Comparison of ENCODE assay signal across 13 cellular contexts in the genomic region with DNA sequence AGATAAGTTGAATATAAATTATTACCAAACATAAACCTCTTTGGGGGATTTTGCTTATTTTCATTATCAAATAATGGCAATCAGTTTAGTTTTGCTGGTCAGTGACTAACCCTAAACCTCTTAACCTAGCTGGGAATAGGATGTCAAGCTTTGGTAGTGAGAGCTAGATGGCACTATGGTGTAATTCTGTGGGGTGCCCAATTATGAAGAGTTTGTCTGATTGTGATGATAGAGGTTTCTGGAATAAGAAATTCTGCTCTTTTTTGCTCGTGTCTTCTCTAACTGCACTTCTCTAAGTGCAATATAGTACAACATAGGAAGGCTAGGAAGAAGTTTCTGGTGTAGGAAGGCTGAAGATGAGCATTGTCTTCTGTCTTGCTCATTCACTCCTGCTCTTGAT. TPM values are rescaled to one million over a fixed set of nuclear protein-coding genes. Genes with fewer than 3 reads are reported as not detected.
DNase-seq lines count a peak whose midpoint lies in the region; TF ChIP-seq lines count a peak whose summit lies in the region.
"Had no signal": no experiment of that assay in that cellular context is flagged by ENCODE, and none has a peak within 500 bp of the region (broad histone marks: within the 10 kb centered on the region; RNA-seq: fewer than 3 reads in every experiment).

No MANE protein-coding gene starts in this region.

- peaks cover 5% of the 10 kb centered on the region for H3K4me1 Mint-ChIP-seq in activated T-helper 2 cell treated with anti-CD3 and anti-CD28 coated beads, Interferon-gamma antibody, Interleukin-2, Interleukin-4, amounts not matched to agents 10 μg/mL and 5 μg/mL and 100 μg/mL, durations not matched to agents 14 hours and 24 hours and 36 hours (ENCODE audit: low read depth)
- H3K4me1 Mint-ChIP-seq: T-helper 17 cell had no signal

- intact Hi-C loops in ascending aorta (cut with DNase I) = loop anchor here (1.0 to 5.0 kb wide), 3 partner anchors 27 to 256 kb away; no protein-coding TSS in a partner anchor
- intact Hi-C loops in thyroid gland (cut with DNase I) = no loop called here
- intact Hi-C loops in activated T-helper 2 cell treated with anti-CD3 and anti-CD28 coated beads, Interferon-gamma antibody, Interleukin-2, Interleukin-4, amounts not matched to agents 10 μg/mL and 5 μg/mL and 100 μg/mL, durations not matched to agents 14 hours and 24 hours and 36 hours (cut with micrococcal nuclease) = no loop called here

- peaks cover 0 to 12% of the 10 kb centered on the region in 2 donors for H3K4me1 ChIP-seq in ascending aorta
- H3K4me1 ChIP-seq in thyroid gland = peaks cover 14 to 31% of the 10 kb centered on the region in 2 donors

- H3K27ac Mint-ChIP-seq in activated T-helper 2 cell treated with anti-CD3 and anti-CD28 coated beads, Interferon-gamma antibody, Interleukin-2, Interleukin-4, amounts not matched to agents 10 μg/mL and 5 μg/mL and 100 μg/mL, durations not matched to agents 14 hours and 24 hours and 36 hours = no peak overlapping the region
- H3K27ac Mint-ChIP-seq: activated naive CD4-positive, alpha-beta T cell treated with anti-CD3 and anti-CD28 coated beads, Interleukin-2, amount 50 U/mL, for 72 hours; H9; T-helper 17 cell had no signal

- no peaks in the 10 kb centered on the region for H3K9me3 Mint-ChIP-seq in activated T-helper 2 cell treated with anti-CD3 and anti-CD28 coated beads, Interferon-gamma antibody, Interleukin-2, Interleukin-4, amounts not matched to agents 10 μg/mL and 5 μg/mL and 100 μg/mL, durations not matched to agents 14 hours and 24 hours and 36 hours
- H3K9me3 Mint-ChIP-seq: activated naive CD4-positive, alpha-beta T cell treated with anti-CD3 and anti-CD28 coated beads, Interleukin-2, amount 50 U/mL, for 72 hours; H9 had no signal

- H3K36me3 Mint-ChIP-seq in activated T-helper 2 cell treated with anti-CD3 and anti-CD28 coated beads, Interferon-gamma antibody, Interleukin-2, Interleukin-4, amounts not matched to agents 10 μg/mL and 5 μg/mL and 100 μg/mL, durations not matched to agents 14 hours and 24 hours and 36 hours (ENCODE audit: low read depth) = no peaks in the 10 kb centered on the region

- TF ChIP-seq CTCF in ascending aorta (IDR thresholded peaks at IDR 0.05) (peak in 2 of 3 experiments; percentile 7 to 40), kidney epithelial cell (IDR thresholded peaks at IDR 0.05; ENCODE audit: insufficient read depth, low read length, poor library complexity, severe bottlenecking) (peak; percentile 28), thyroid gland (IDR thresholded peaks at IDR 0.05) (peak in 3 of 6 experiments; percentile 8 to 37 (median 34)), WERI-Rb-1 (IDR thresholded peaks at IDR 0.05; ENCODE audit: low read depth, low read length) (no peak)

- H3K36me3 ChIP-seq in ascending aorta (no peaks in the 10 kb centered on the region), kidney epithelial cell (ENCODE audit: control insufficient read depth, insufficient read depth, low read length) (no peaks in the 10 kb centered on the region), thyroid gland (no peaks in the 10 kb centered on the region), WERI-Rb-1 (no peaks in the 10 kb centered on the region)
- H3K36me3 ChIP-seq: suprapubic skin had no signal

- H3K9me3 ChIP-seq in ascending aorta (no peaks in the 10 kb centered on the region), thyroid gland (no peaks in the 10 kb centered on the region), WERI-Rb-1 (ENCODE audit: severe bottlenecking) (no peaks in the 10 kb centered on the region)
- H3K9me3 ChIP-seq: suprapubic skin had no signal

- no peak for TF ChIP-seq POLR2A in thyroid gland (IDR thresholded peaks at IDR 0.05)

- H3K27me3 Mint-ChIP-seq in activated T-helper 2 cell treated with anti-CD3 and anti-CD28 coated beads, Interferon-gamma antibody, Interleukin-2, Interleukin-4, amounts not matched to agents 10 μg/mL and 5 μg/mL and 100 μg/mL, durations not matched to agents 14 hours and 24 hours and 36 hours (ENCODE audit: low read depth) = peaks cover 31% of the 10 kb centered on the region

- 36 to 56% methylated on average over 1 of the region's 1 CpG for WGBS in thyroid gland, 2 donors

- H3K27ac ChIP-seq in ascending aorta (peak overlapping the region; percentile 54 to 57), thyroid gland (peak overlapping the region; percentile 67 to 74 (median 72)), WERI-Rb-1 (no peak overlapping the region)

- no peaks in the 10 kb centered on the region for H3K27me3 ChIP-seq in ascending aorta
- H3K27me3 ChIP-seq in kidney epithelial cell (ENCODE audit: control insufficient read depth, insufficient read depth, low read length) = no peaks in the 10 kb centered on the region
- H3K27me3 ChIP-seq in thyroid gland = no peaks in the 10 kb centered on the region
- H3K27me3 ChIP-seq in WERI-Rb-1 (ENCODE audit: insufficient read depth, low read depth, severe bottlenecking) = no peaks in the 10 kb centered on the region

- no peak overlapping the region for H3K4me3 Mint-ChIP-seq in activated T-helper 2 cell treated with anti-CD3 and anti-CD28 coated beads, Interferon-gamma antibody, Interleukin-2, Interleukin-4, amounts not matched to agents 10 μg/mL and 5 μg/mL and 100 μg/mL, durations not matched to agents 14 hours and 24 hours and 36 hours (ENCODE audit: low read depth)
- H3K4me3 Mint-ChIP-seq: H9, T-helper 17 cell had no signal

- DNase-seq in NCI-H1105 treated with DMSO at 0.1 percent for 48 hours (lab: John Stamatoyannopoulos, UW) = peak; percentile 9
- no peak for DNase-seq in NCI-H1105 (lab: John Stamatoyannopoulos, UW)
- DNase-seq in ascending aorta (ENCODE audit: low spot score in 2 of 2) = no peak
- DNase-seq in kidney epithelial cell (ENCODE audit: low read depth) = no peak
- DNase-seq in thyroid gland = no peak
- DNase-seq in activated CD4-positive, alpha-beta T cell treated with anti-CD3 and anti-CD28 coated beads for 4 hours = no peak
- no peak for DNase-seq in WERI-Rb-1
- no peak for DNase-seq in activated T-helper 2 cell treated with anti-CD3 and anti-CD28 coated beads, Interferon-gamma antibody, Interleukin-2, Interleukin-4, amounts not matched to agents 10 μg/mL and 5 μg/mL and 100 μg/mL, durations not matched to agents 14 hours and 24 hours and 36 hours (ENCODE audit: low spot score)
- DNase-seq: H9, IMR-90, T-helper 17 cell had no signal

- H3K4me3 ChIP-seq in ascending aorta (no peak overlapping the region), kidney epithelial cell (ENCODE audit: low read depth, low read length) (no peak overlapping the region), thyroid gland (replicated peaks in 1 of 3) (no peak overlapping the region), WERI-Rb-1 (ENCODE audit: low read depth, low read length) (no peak overlapping the region)
- H3K4me3 ChIP-seq: suprapubic skin had no signal

RNA-seq across cellular contexts. Expression of a gene that starts 59.8 kb away (rescaled TPM):
- not detected for total RNA-seq in ascending aorta
- total RNA-seq in kidney epithelial cell = not detected in 2 replicates
- total RNA-seq in thyroid gland = under 1 TPM in 1 of 4 donors, not detected in 3; 0.81 TPM
- 75.2 and 76.2 TPM in 2 replicates for total RNA-seq in activated T-helper 2 cell treated with anti-CD3 and anti-CD28 coated beads, Interferon-gamma antibody, Interleukin-2, Interleukin-4, amounts not matched to agents 10 μg/mL and 5 μg/mL and 100 μg/mL, durations not matched to agents 14 hours and 24 hours and 36 hours
- total RNA-seq: IMR-90, suprapubic skin, T-helper 17 cell had no signal

Comparison
In these comparisons a context has a peak if more than half of its experiments do, and no peak if none do; other contexts are left out.
1. RNA of a gene that starts 59.8 kb away (total RNA-seq): 75.2 to 76.2 TPM in activated T-helper 2 cell treated with anti-CD3 and anti-CD28 coated beads, Interferon-gamma antibody, Interleukin-2, Interleukin-4, amounts not matched to agents 10 μg/mL and 5 μg/mL and 100 μg/mL, durations not matched to agents 14 hours and 24 hours and 36 hours; 0.81 TPM in thyroid gland, not detected in ascending aorta (single experiment) and not detected in kidney epithelial cell; every median in the first group is over 10 times any median in the second.